Comparison of ENCODE assay signal across 27 cellular contexts in genomic region chr22:35998748-35999147, GRCh38.
"Had no signal": no experiment of that assay in that cellular context is flagged by ENCODE, and none has a peak within 500 bp of the region (broad histone marks: within the 10 kb centered on the region; RNA-seq: fewer than 3 reads in every experiment).

No MANE protein-coding gene starts in this region.

- H3K4me3 ChIP-seq: esophagus squamous epithelium, heart right ventricle, left lung, mucosa of descending colon, prostate gland, sigmoid colon, spleen, thoracic aorta, tibial nerve, upper lobe of right lung, uterus had no signal

- H3K27me3 ChIP-seq: esophagus squamous epithelium, heart right ventricle, left lung, sigmoid colon, tibial nerve, upper lobe of right lung, uterus had no signal

- H3K9me3 Mint-ChIP-seq: effector memory CD8-positive, alpha-beta T cell; mesothelial cell of epicardium; naive B cell; natural killer cell treated with Interleukin-12 subunit alpha and Interleukin-12 subunit beta and Interleukin-15 and Interleukin-18, amount 100 ng/mL, for 72 hours; stimulated activated memory B cell treated with anti-CD40 and anti-IgM and Interleukin-4, amounts not matched to agents 10 μg/mL and 1 μg/mL and 100 μg/mL, for 72 hours had no signal

- H3K4me3 Mint-ChIP-seq: effector memory CD8-positive, alpha-beta T cell; mesothelial cell of epicardium; naive B cell; natural killer cell treated with Interleukin-12 subunit alpha and Interleukin-12 subunit beta and Interleukin-15 and Interleukin-18, amount 100 ng/mL, for 72 hours; stimulated activated memory B cell treated with anti-CD40 and anti-IgM and Interleukin-4, amounts not matched to agents 10 μg/mL and 1 μg/mL and 100 μg/mL, for 72 hours had no signal

- H3K36me3 ChIP-seq: esophagus squamous epithelium, heart right ventricle, left lung, prostate gland, sigmoid colon, spleen, thoracic aorta, tibial nerve, upper lobe of right lung, uterus had no signal

- H3K27ac ChIP-seq: esophagus squamous epithelium, prostate gland, sigmoid colon, spleen, thoracic aorta, tibial nerve, upper lobe of right lung had no signal

- H3K4me1 ChIP-seq: prostate gland had no signal

- H3K36me3 Mint-ChIP-seq: naive B cell; natural killer cell treated with Interleukin-12 subunit alpha and Interleukin-12 subunit beta and Interleukin-15 and Interleukin-18, amount 100 ng/mL, for 72 hours; stimulated activated memory B cell treated with anti-CD40 and anti-IgM and Interleukin-4, amounts not matched to agents 10 μg/mL and 1 μg/mL and 100 μg/mL, for 72 hours had no signal

- DNase-seq: cortex of kidney; effector memory CD8-positive, alpha-beta T cell; erythroblast; esophagus squamous epithelium; foreskin melanocyte; glutamatergic neuron; heart right ventricle; hippocampal formation; left cardiac atrium; left lung; mesenchymal stem cell; mucosa of descending colon; naive B cell; nucleus accumbens; right cardiac atrium; sigmoid colon; spleen; stimulated activated CD4-positive, alpha-beta T cell treated with anti-CD3 and anti-CD28 coated beads, Interleukin-4, amount 100 ng/mL, for 4 hours; stimulated activated naive CD8-positive, alpha-beta T cell treated with anti-CD3 and anti-CD28 coated beads, Interleukin-15, Interleukin-2, amounts not matched to agents 100 U/mL and 50 U/mL, for 24 hours; upper lobe of right lung; uterus had no signal

- H3K4me1 Mint-ChIP-seq: stimulated activated memory B cell treated with anti-CD40 and anti-IgM and Interleukin-4, amounts not matched to agents 10 μg/mL and 1 μg/mL and 100 μg/mL, for 72 hours had no signal

- H3K27ac Mint-ChIP-seq: effector memory CD8-positive, alpha-beta T cell; mesothelial cell of epicardium; natural killer cell treated with Interleukin-12 subunit alpha and Interleukin-12 subunit beta and Interleukin-15 and Interleukin-18, amount 100 ng/mL, for 72 hours; stimulated activated memory B cell treated with anti-CD40 and anti-IgM and Interleukin-4, amounts not matched to agents 10 μg/mL and 1 μg/mL and 100 μg/mL, for 72 hours had no signal

- H3K9me3 ChIP-seq: esophagus squamous epithelium, heart right ventricle, left lung, mucosa of descending colon, prostate gland, sigmoid colon, spleen, thoracic aorta, tibial nerve, upper lobe of right lung, uterus had no signal
